ENCODE assay signal across 27 cellular contexts in genomic region chr14:61264699-61265098, GRCh38. TPM values are rescaled to one million over a fixed set of nuclear protein-coding genes. Genes with fewer than 3 reads are reported as not detected.
A peak's percentile ranks its signal among the peaks of the same experiment; 100 is the strongest.
DNase-seq lines count a peak whose midpoint lies in the region; ATAC-seq, FAIRE-seq and TF ChIP-seq lines count a peak whose summit lies in the region.
"Had no signal": no experiment of that assay in that cellular context is flagged by ENCODE, and none has a peak within 500 bp of the region (broad histone marks: within the 10 kb centered on the region; RNA-seq: fewer than 3 reads in every experiment).

No MANE protein-coding gene starts in this region.

- H3K4me3 ChIP-seq in thyroid gland (replicated peaks in 1 of 3) (no peak overlapping the region), psoas muscle (no peak overlapping the region), osteoblast (ENCODE audit: insufficient read depth, low read length) (no peak overlapping the region)
- H3K4me3 ChIP-seq: BLaER1 had no signal

- DNase-seq in thyroid gland, result no peak
- DNase-seq in activated T-cell treated with anti-CD3 and anti-CD28 coated beads, Interleukin-2, amount 50 U/mL, for 4 hours, result no peak
- DNase-seq in psoas muscle, result no peak
- no peak for DNase-seq in osteoblast (ENCODE audit: insufficient read length, low spot score, missing footprints)
- DNase-seq: 8988T; CD4-positive, alpha-beta T cell; NCI-H1092; NCI-H1417 treated with DMSO at 0.1 percent for 48 hours; NCI-H1694 treated with DMSO at 0.1 percent for 48 hours; NCI-H2081; NCI-H2171; NCI-H226; NCI-H510A; SHP77 had no signal

- TF ChIP-seq CTCF in VCaP (conservative IDR thresholded peaks at IDR 0.05), result 0 out of 2 replicates have a peak, but pooled peaks have one; percentile 0
- no peak for TF ChIP-seq CTCF in nephron (IDR thresholded peaks at IDR 0.05; ENCODE audit: unreplicated experiment in 3 of 3)
- TF ChIP-seq CTCF in thyroid gland (IDR thresholded peaks at IDR 0.05), result no peak
- TF ChIP-seq CTCF in psoas muscle (IDR thresholded peaks at IDR 0.05), result no peak
- no peak for TF ChIP-seq CTCF in osteoblast (IDR thresholded peaks at IDR 0.05; ENCODE audit: extremely low read depth, low read depth, low read length)

- intact Hi-C loops in thyroid gland (cut with DNase I) (no loop called here), psoas muscle (cut with DNase I) (no loop called here)

- H3K27ac Mint-ChIP-seq in nephron, result peak overlapping the region in 2 of 3 experiments; percentile 34 to 70
- H3K27ac Mint-ChIP-seq: CD4-positive, alpha-beta T cell had no signal

- H3K4me1 Mint-ChIP-seq in nephron, result peaks cover 40% of the 10 kb centered on the region
- peaks cover 1% of the 10 kb centered on the region for H3K4me1 Mint-ChIP-seq in activated T-cell treated with anti-CD3 and anti-CD28 coated beads, Interleukin-2, amount 50 U/mL, for 4 hours (ENCODE audit: low read depth)

- TF ChIP-seq POLR2A in thyroid gland (IDR thresholded peaks at IDR 0.05), result no peak

- H3K4me2 ChIP-seq in osteoblast (ENCODE audit: insufficient read depth, low read length), result no peak overlapping the region
- H3K4me2 ChIP-seq: BLaER1 had no signal

- H3K79me2 ChIP-seq in osteoblast (ENCODE audit: insufficient read depth, low read length), result no peaks in the 10 kb centered on the region

- FAIRE-seq in A204.1 (lab: Jason Lieb, UNC), result peak; percentile 100
- FAIRE-seq: D721Med, GM18507, H54 had no signal

- no peaks in the 10 kb centered on the region for H4K20me1 ChIP-seq in osteoblast (ENCODE audit: insufficient read depth, low read length)
- H4K20me1 ChIP-seq: BLaER1 had no signal

- H2AFZ ChIP-seq in osteoblast (ENCODE audit: low read length), result no peak overlapping the region

- no peaks in the 10 kb centered on the region for H3K9me3 Mint-ChIP-seq in nephron
- no peaks in the 10 kb centered on the region for H3K9me3 Mint-ChIP-seq in activated T-cell treated with anti-CD3 and anti-CD28 coated beads, Interleukin-2, amount 50 U/mL, for 4 hours
- H3K9me3 Mint-ChIP-seq: CD4-positive, alpha-beta T cell had no signal

- no peak overlapping the region for H3K4me3 Mint-ChIP-seq in nephron
- no peak overlapping the region for H3K4me3 Mint-ChIP-seq in activated T-cell treated with anti-CD3 and anti-CD28 coated beads, Interleukin-2, amount 50 U/mL, for 4 hours
- H3K4me3 Mint-ChIP-seq: CD4-positive, alpha-beta T cell had no signal

- peaks cover 13% of the 10 kb centered on the region for H3K27me3 Mint-ChIP-seq in nephron (ENCODE audit: low read depth)
- peaks cover 22% of the 10 kb centered on the region for H3K27me3 Mint-ChIP-seq in activated T-cell treated with anti-CD3 and anti-CD28 coated beads, Interleukin-2, amount 50 U/mL, for 4 hours (ENCODE audit: low read depth)

- no peaks in the 10 kb centered on the region for H3K36me3 Mint-ChIP-seq in nephron (ENCODE audit: low read depth)
- no peaks in the 10 kb centered on the region for H3K36me3 Mint-ChIP-seq in activated T-cell treated with anti-CD3 and anti-CD28 coated beads, Interleukin-2, amount 50 U/mL, for 4 hours (ENCODE audit: insufficient read depth)

- H3K27me3 ChIP-seq in thyroid gland, result no peaks in the 10 kb centered on the region
- H3K27me3 ChIP-seq in psoas muscle (ENCODE audit: insufficient read depth in 3 of 3, low read length in 2 of 3), result no peaks in the 10 kb centered on the region
- no peaks in the 10 kb centered on the region for H3K27me3 ChIP-seq in osteoblast (ENCODE audit: insufficient read depth, low read length)
- H3K27me3 ChIP-seq: BLaER1 had no signal

- H3K27ac ChIP-seq in VCaP, result peak overlapping the region; percentile 72
- H3K27ac ChIP-seq in thyroid gland, result peak overlapping the region in 2 of 3 donors; percentile 20 to 27
- no peak overlapping the region for H3K27ac ChIP-seq in psoas muscle
- H3K27ac ChIP-seq in osteoblast (ENCODE audit: low read depth, low read length), result no peak overlapping the region
- H3K27ac ChIP-seq: BLaER1, HL-60, RWPE1 had no signal

- no peaks in the 10 kb centered on the region for H3K36me3 ChIP-seq in thyroid gland
- no peaks in the 10 kb centered on the region for H3K36me3 ChIP-seq in psoas muscle (ENCODE audit: insufficient read depth in 1 of 2, low read depth in 1 of 2)
- no peaks in the 10 kb centered on the region for H3K36me3 ChIP-seq in osteoblast (ENCODE audit: insufficient read depth, low read length)
- H3K36me3 ChIP-seq: BLaER1 had no signal

- H3K4me1 ChIP-seq in thyroid gland (no peaks in the 10 kb centered on the region), psoas muscle (no peaks in the 10 kb centered on the region), osteoblast (ENCODE audit: insufficient read depth, low read length) (peaks cover 26% of the 10 kb centered on the region)
- H3K4me1 ChIP-seq: BLaER1 had no signal

- WGBS in thyroid gland, 2 donors, result 60 to 62% methylated on average over 4 of the region's 4 CpGs
- 50 to 66% (median 59%) methylated on average over 4 of the region's 4 CpGs for WGBS in psoas muscle, 3 donors

- H3K9me3 ChIP-seq in thyroid gland, result no peaks in the 10 kb centered on the region
- no peaks in the 10 kb centered on the region for H3K9me3 ChIP-seq in psoas muscle
- H3K9me3 ChIP-seq in osteoblast (ENCODE audit: low read depth, low read length), result no peaks in the 10 kb centered on the region
- H3K9me3 ChIP-seq: BLaER1 had no signal

- ATAC-seq in activated T-cell treated with anti-CD3 and anti-CD28 coated beads, Interleukin-2, amount 50 U/mL, for 4 hours, result no peak
- ATAC-seq in psoas muscle (no peak), GM21528 (IDR thresholded peaks at IDR 0.05; ENCODE audit: low FRiP score, unreplicated experiment) (no peak)
- ATAC-seq: Panc1 had no signal

RNA-seq across cellular contexts. Expression of gene TMEM30B, which starts 16.4 kb away (rescaled TPM):
- 100 to 1,000 TPM in 3 of 4 donors, 10 to 100 TPM in 1; 91.0 to 153 (median 124) TPM for total RNA-seq in thyroid gland
- 1 to 10 TPM; 1.1 to 1.5 (median 1.3) TPM for total RNA-seq in activated T-cell treated with anti-CD3 and anti-CD28 coated beads, Interleukin-2, amount 50 U/mL, for 4 hours
- total RNA-seq in psoas muscle, result 1 to 10 TPM in 2 of 4 donors, under 1 TPM in 2; 0.80 to 2.0 (median 1.0) TPM
- polyA plus RNA-seq in psoas muscle, result under 1 TPM; 0.30 to 0.33 (median 0.31) TPM
- total RNA-seq in osteoblast, result 1.1 and 1.8 TPM in 2 replicates
- total RNA-seq: G401, SK-MEL-5 had no signal

RNA-seq across cellular contexts. Expression of gene PRKCH, which starts 56.7 kb away (rescaled TPM):
- 10 to 100 TPM; 34.0 to 68.7 (median 49.8) TPM for total RNA-seq in thyroid gland
- total RNA-seq in activated T-cell treated with anti-CD3 and anti-CD28 coated beads, Interleukin-2, amount 50 U/mL, for 4 hours, result 100 to 1,000 TPM; 109 to 141 (median 134) TPM
- total RNA-seq in psoas muscle, result 10 to 100 TPM; 11.1 to 17.9 (median 15.4) TPM
- polyA plus RNA-seq in psoas muscle, result 1 to 10 TPM; 5.9 to 6.9 (median 6.2) TPM
- total RNA-seq in osteoblast, result 3.2 and 3.3 TPM in 2 replicates
- total RNA-seq: G401 had no signal

Comparison
In these comparisons a context has a peak if more than half of its experiments do, and no peak if none do; other contexts are left out.
1. H3K27ac ChIP-seq: peak in VCaP (single experiment) and thyroid gland (2 of 3); none in psoas muscle (single experiment) and osteoblast (single experiment).
2. RNA of gene TMEM30B, which starts 16.4 kb away (total RNA-seq): 91.0 to 153 TPM in thyroid gland; 1.1 to 1.5 TPM in activated T-cell treated with anti-CD3 and anti-CD28 coated beads, Interleukin-2, amount 50 U/mL, for 4 hours, 0.80 to 2.0 TPM in psoas muscle and 1.1 to 1.8 TPM in osteoblast; every median in the first group is over 10 times any median in the second.